6 cellular contexts compared by ENCODE assay signal in the genomic region with DNA sequence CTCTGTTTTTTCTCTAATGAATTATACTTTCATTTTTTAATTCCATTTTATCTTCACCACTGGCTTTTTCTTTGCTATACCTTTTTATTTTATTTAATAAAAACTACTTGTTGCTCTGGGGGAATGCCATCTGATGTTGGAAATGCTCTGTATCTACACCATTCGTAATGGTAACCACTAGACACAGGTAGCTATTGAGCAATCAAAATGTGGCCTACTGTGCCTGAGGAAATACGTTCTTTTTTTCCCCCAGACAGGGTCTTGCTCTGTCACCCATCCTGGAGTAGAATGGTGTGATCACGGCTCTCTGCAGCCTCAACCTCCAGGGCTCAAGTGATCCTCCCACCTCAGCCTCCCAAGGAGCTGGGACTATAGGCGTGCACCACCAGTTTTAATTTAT.
"Had no signal": no experiment of that assay in that cellular context is flagged by ENCODE, and none has a peak within 500 bp of the region (broad histone marks: within the 10 kb centered on the region; RNA-seq: fewer than 3 reads in every experiment).

No MANE protein-coding gene starts in this region.

- H3K9me3 Mint-ChIP-seq: GM23338, IgD-negative memory B cell had no signal

- H3K9me3 ChIP-seq: HAP-1 had no signal

- DNase-seq: H7, KBM-7 had no signal

- H3K4me3 ChIP-seq: GM23338, HAP-1 had no signal

- H3K4me3 Mint-ChIP-seq: GM23338 had no signal

- H3K27me3 Mint-ChIP-seq: IgD-negative memory B cell had no signal

- H3K36me3 ChIP-seq: HAP-1 had no signal

- H3K27ac Mint-ChIP-seq: GM23338 had no signal

- H3K9ac ChIP-seq: KMS-11 had no signal

- H3K27ac ChIP-seq: KMS-11 had no signal
